Comparison of ENCODE assay signal across 28 cellular contexts in the genomic region with DNA sequence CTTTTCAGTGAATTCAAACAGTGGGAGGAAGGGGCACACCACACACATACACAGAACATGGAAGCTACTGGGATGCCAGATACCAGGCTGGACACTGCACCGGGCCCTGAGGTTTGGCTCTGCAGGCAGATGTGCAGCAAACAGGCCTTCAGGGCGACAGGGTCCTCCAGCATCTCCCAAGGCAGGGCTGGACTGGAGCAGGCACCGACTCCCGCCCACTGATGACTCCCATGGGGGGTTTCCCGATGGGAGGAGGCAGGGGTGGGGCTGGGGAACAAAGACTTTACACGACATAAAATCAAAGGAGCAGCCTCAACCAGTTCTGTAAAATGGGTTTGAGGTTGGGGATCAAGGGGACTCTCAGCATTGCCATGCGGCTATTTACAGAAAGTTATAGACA.
A peak's percentile ranks its signal among the peaks of the same experiment; 100 is the strongest.
DNase-seq lines count a peak whose midpoint lies in the region; ATAC-seq and TF ChIP-seq lines count a peak whose summit lies in the region.
"Had no signal": no experiment of that assay in that cellular context is flagged by ENCODE, and none has a peak within 500 bp of the region (broad histone marks: within the 10 kb centered on the region; RNA-seq: fewer than 3 reads in every experiment).

No MANE protein-coding gene starts in this region.

- TF ChIP-seq CTCF in RWPE1 (conservative IDR thresholded peaks at IDR 0.05; ENCODE audit: low read depth) (no peak), esophagus muscularis mucosa (IDR thresholded peaks at IDR 0.05) (no peak), tibial artery (IDR thresholded peaks at IDR 0.05) (no peak)

- peaks cover 0 to 24% (median 9%) of the 10 kb centered on the region in 4 donors for H3K36me3 ChIP-seq in esophagus muscularis mucosa
- peaks cover 4 to 30% (median 26%) of the 10 kb centered on the region in 3 donors for H3K36me3 ChIP-seq in tibial artery
- H3K36me3 ChIP-seq: BLaER1 treated with 17β-estradiol and CSF1 and Interleukin-3, amounts not matched to agents 10 nM and 100 nM; esophagus squamous epithelium had no signal

- ATAC-seq in right cardiac atrium (no peak), Right ventricle myocardium superior (ENCODE audit: poor library complexity) (no peak), GM21737 (IDR thresholded peaks at IDR 0.05; ENCODE audit: unreplicated experiment) (no peak), GM18867 (IDR thresholded peaks at IDR 0.05; ENCODE audit: unreplicated experiment) (no peak)
- ATAC-seq: GM12878, HCT116, WTC11 had no signal

- no peaks in the 10 kb centered on the region for H3K27me3 ChIP-seq in right cardiac atrium (ENCODE audit: control insufficient read depth, insufficient read depth)
- no peaks in the 10 kb centered on the region for H3K27me3 ChIP-seq in esophagus muscularis mucosa
- H3K27me3 ChIP-seq in tibial artery, result no peaks in the 10 kb centered on the region
- H3K27me3 ChIP-seq: esophagus squamous epithelium, neutrophil, suprapubic skin had no signal

- no peak for TF ChIP-seq EP300 in esophagus muscularis mucosa (IDR thresholded peaks at IDR 0.05)

- H3K9me3 ChIP-seq in right cardiac atrium (ENCODE audit: control insufficient read depth, low read length), result no peaks in the 10 kb centered on the region
- no peaks in the 10 kb centered on the region for H3K9me3 ChIP-seq in esophagus muscularis mucosa
- H3K9me3 ChIP-seq in tibial artery, result no peaks in the 10 kb centered on the region
- H3K9me3 ChIP-seq: esophagus squamous epithelium, neutrophil, suprapubic skin had no signal

- no peak for TF ChIP-seq POLR2A in esophagus muscularis mucosa (IDR thresholded peaks at IDR 0.05; ENCODE audit: low read depth)

- H3K27ac ChIP-seq in right cardiac atrium (ENCODE audit: low read length) (peak overlapping the region; percentile 34), RWPE1 (peak overlapping the region; percentile 85), esophagus muscularis mucosa (replicated peaks in 1 of 4) (peak overlapping the region; percentile 83 to 86 (median 84)), tibial artery (peak overlapping the region; percentile 77 to 82)
- H3K27ac ChIP-seq: BLaER1 treated with 17β-estradiol and CSF1 and Interleukin-3, amounts not matched to agents 10 nM and 100 nM; HL-60; neutrophil had no signal

- H3K4me1 ChIP-seq in right cardiac atrium (ENCODE audit: control insufficient read depth, insufficient read depth, low read length) (peaks cover 33% of the 10 kb centered on the region), esophagus muscularis mucosa (peaks cover 51 to 63% (median 60%) of the 10 kb centered on the region in 4 donors), tibial artery (peaks cover 9 to 70% (median 54%) of the 10 kb centered on the region in 4 donors)

- intact Hi-C loops in right cardiac atrium (cut with DNase I) (loop anchor here in 1 of 4 donors (10.0 kb wide), 1 partner anchor 247 kb away; a partner anchor contains a TSS), Right ventricle myocardium superior (cut with DNase I) (no loop called here), esophagus muscularis mucosa (cut with DNase I) (no loop called here), tibial artery (cut with DNase I; ENCODE audit: low total_unique reads) (no loop called here)

- H3K4me3 ChIP-seq in right cardiac atrium (ENCODE audit: low read length) (no peak overlapping the region), esophagus muscularis mucosa (no peak overlapping the region), tibial artery (no peak overlapping the region)
- H3K4me3 ChIP-seq: BLaER1 treated with 17β-estradiol and CSF1 and Interleukin-3, amounts not matched to agents 10 nM and 100 nM; esophagus squamous epithelium; GM12878; suprapubic skin had no signal

- DNase-seq in right cardiac atrium (peak in 1 of 3 donors; percentile 58), Right ventricle myocardium superior (no peak), RWPE1 (ENCODE audit: low spot score) (no peak), esophagus muscularis mucosa (ENCODE audit: extremely low spot score) (no peak), tibial artery (no peak), D341Med (ENCODE audit: low spot score) (no peak)
- DNase-seq: activated CD4-positive, alpha-beta memory T cell treated with anti-CD3 and anti-CD28 coated beads for 36 hours; activated gamma-delta T cell; COR-L47; DMS79; effector CD8-positive, alpha-beta T cell; esophagus squamous epithelium; kidney; NCI-H1105; NCI-H2029 treated with DMSO at 0.1 percent for 48 hours; NCI-H345; NCI-H82; SW 1271; T1000 had no signal

- CTCF ChIA-PET in RWPE1 (lab: Yijun Ruan, JAX), result interaction anchor here (0.6 to 1.0 kb wide), 2 partner anchors 8 to 267 kb away, joined by 3 read pairs; no protein-coding TSS in a partner anchor

- 78% methylated on average over 7 of the region's 7 CpGs for WGBS in right cardiac atrium
- 86% methylated on average over 7 of the region's 7 CpGs for WGBS in esophagus muscularis mucosa

- POLR2A ChIA-PET in RWPE1 (lab: Yijun Ruan, JAX; ENCODE audit: low non-redundant PET), result no interaction called here

Comparison
In these comparisons a context has a peak if more than half of its experiments do, and no peak if none do; other contexts are left out.
1. H3K27ac ChIP-seq: peak in every context shown above with its lines; median percentile 85 in RWPE1; 84 in esophagus muscularis mucosa; 80 in tibial artery; 34 in right cardiac atrium.